In genomic region chr1:154810571-154810970, GRCh38 we compare ENCODE assay signal across 2 cellular contexts.
TF ChIP-seq lines count a peak whose summit lies in the region.

No MANE protein-coding gene starts in this region.

TF ChIP-seq in SK-N-SH, 30 proteins besides CTCF, POLR2A, EP300 and RAD21 (continued from another document):
- TF ChIP-seq MAX (IDR thresholded peaks at IDR 0.05; ENCODE audit: low read depth) (no peak), TCF12 (IDR thresholded peaks at IDR 0.05) (no peak)

TF ChIP-seq in SK-N-SH treated with all-trans-retinoic acid at 6 μM for 48 hours, 23 proteins besides CTCF, POLR2A, EP300 and RAD21 (continued from another document):
- no peak for TF ChIP-seq PATZ1 (CRISPR knock-in tag; IDR thresholded peaks at IDR 0.05; ENCODE audit: borderline replicate concordance)
